ENCODE assay signal across 1 cellular context in the genomic region with DNA sequence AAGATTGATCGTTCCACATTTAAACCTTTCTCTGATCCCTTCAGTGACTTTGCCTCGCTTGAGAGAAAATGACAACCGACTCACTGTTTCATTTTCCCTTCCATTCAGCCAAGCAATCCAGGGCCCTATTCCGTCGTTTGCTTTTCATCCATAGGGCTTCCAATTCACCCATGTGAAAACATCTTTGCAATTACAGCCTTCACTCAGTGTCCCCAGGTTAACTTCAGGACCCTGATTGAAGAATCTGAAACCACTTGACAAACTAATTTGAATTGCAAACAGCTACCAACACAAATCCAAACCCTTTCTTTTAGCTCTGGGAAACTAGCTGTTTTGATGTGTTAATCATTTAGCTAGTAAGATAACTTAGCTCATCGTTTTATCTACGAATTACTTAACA.
TF ChIP-seq lines count a peak whose summit lies in the region.

No MANE protein-coding gene starts in this region.

TF ChIP-seq in GM23338, 12 proteins besides CTCF, POLR2A, EP300 and RAD21 (continued from another document):
- TF ChIP-seq ZNF462 (CRISPR knock-in tag; IDR thresholded peaks at IDR 0.05) (no peak), CREB1 (CRISPR knock-in tag; IDR thresholded peaks at IDR 0.05; ENCODE audit: low read depth) (no peak), STAT1 (IDR thresholded peaks at IDR 0.05; ENCODE audit: unreplicated experiment) (no peak)
